ENCODE assay signal across 8 cellular contexts in genomic region chr11:28107726-28108618, GRCh38. TPM values are rescaled to one million over a fixed set of nuclear protein-coding genes. Genes with fewer than 3 reads are reported as not detected.
DNase-seq lines count a peak whose midpoint lies in the region; ATAC-seq lines count a peak whose summit lies in the region.

TSS of gene KIF18A (minus strand) at chr11:28108156. CDS start at chr11:28097947, 10,209 bp downstream.
TSS of gene METTL15 (plus strand) at chr11:28108388. CDS start at chr11:28113335, 4,947 bp downstream.

- ATAC-seq in HG03442 (IDR thresholded peaks at IDR 0.05; ENCODE audit: unreplicated experiment), result peak; percentile 90
- peak; percentile 95 for ATAC-seq in activated CD4-positive, alpha-beta T cell treated with anti-CD3 and anti-CD28 coated beads for 36 hours

- H3K4me3 Mint-ChIP-seq in activated CD4-positive, alpha-beta T cell treated with anti-CD3 and anti-CD28 coated beads for 36 hours, result peak within 1 kb of the TSS; percentile 98

- H3K9me3 Mint-ChIP-seq in activated CD4-positive, alpha-beta T cell treated with anti-CD3 and anti-CD28 coated beads for 36 hours (ENCODE audit: low read depth), result no peaks in the 10 kb centered on the region

- H3K4me1 Mint-ChIP-seq in activated CD4-positive, alpha-beta T cell treated with anti-CD3 and anti-CD28 coated beads for 36 hours, result peaks cover 40% of the 10 kb centered on the region

- POLR2A ChIA-PET in activated CD4-positive, alpha-beta T cell treated with anti-CD3 and anti-CD28 coated beads for 36 hours (lab: Charles Lee), result interaction anchor here (0.6 to 0.8 kb wide), 3 partner anchors 9 to 41 kb away, joined by 3 to 9 read pairs (median 3); no protein-coding TSS in a partner anchor

- DNase-seq in Ammon's horn (ENCODE audit: low spot score) (peak; percentile 100), GM19238 (ENCODE audit: insufficient read length, low spot score) (peak; percentile 61), NCI-H524 (lab: John Stamatoyannopoulos, UW) (peak; percentile 92 to 98), kidney tubule cell (ENCODE audit: low spot score) (peak; percentile 100)
- DNase-seq in activated CD4-positive, alpha-beta T cell treated with anti-CD3 and anti-CD28 coated beads for 36 hours, result peak; percentile 99
- DNase-seq in stimulated activated CD4-positive, alpha-beta T cell treated with anti-CD3 and anti-CD28 coated beads, Interleukin-1b, Interleukin-23, amount 100 ng/mL, for 24 hours (ENCODE audit: low read depth in 4 of 4, low spot score in 1 of 4), result peak; percentile 93 to 98 (median 96)

- H3K27me3 Mint-ChIP-seq in activated CD4-positive, alpha-beta T cell treated with anti-CD3 and anti-CD28 coated beads for 36 hours, result no peaks in the 10 kb centered on the region

- intact Hi-C loops in activated CD4-positive, alpha-beta T cell treated with anti-CD3 and anti-CD28 coated beads for 36 hours (cut with DNase I, micrococcal nuclease), result loop anchor here (1.0 to 2.0 kb wide), 3 partner anchors 601 to 745 kb away; partner anchors contain the start of genes LIN7C (in 2 of the 2) and CCDC34 (in 1 of the 2)

- CTCF ChIA-PET in activated CD4-positive, alpha-beta T cell treated with anti-CD3 and anti-CD28 coated beads for 36 hours (lab: Charles Lee), result interaction anchor here (0.6 kb wide), 1 partner anchor 472 kb away, joined by 4 read pairs; no protein-coding TSS in a partner anchor

- H3K36me3 Mint-ChIP-seq in activated CD4-positive, alpha-beta T cell treated with anti-CD3 and anti-CD28 coated beads for 36 hours (ENCODE audit: low read depth), result peaks cover 12% of the 10 kb centered on the region

- peak within 1 kb of the TSS; percentile 99 for H3K27ac Mint-ChIP-seq in activated CD4-positive, alpha-beta T cell treated with anti-CD3 and anti-CD28 coated beads for 36 hours

- H3K27ac ChIP-seq in cingulate gyrus (ENCODE audit: low read depth, low read length), result peak within 1 kb of the TSS; percentile 51

RNA-seq across cellular contexts. Expression of gene KIF18A, which starts in this region (rescaled TPM):
- total RNA-seq in activated CD4-positive, alpha-beta T cell treated with anti-CD3 and anti-CD28 coated beads for 36 hours, result 10 to 100 TPM; 26.4 to 28.9 TPM

RNA-seq across cellular contexts. Expression of gene METTL15, which starts in this region (rescaled TPM):
- 10 to 100 TPM; 13.0 to 16.0 TPM for total RNA-seq in activated CD4-positive, alpha-beta T cell treated with anti-CD3 and anti-CD28 coated beads for 36 hours

Comparison
In these comparisons a context has a peak if more than half of its experiments do, and no peak if none do; other contexts are left out.
1. Peak in every context shown above with its lines: DNase-seq, ATAC-seq and H3K27ac ChIP-seq.